8 cellular contexts compared by ENCODE assay signal in genomic region chr17:49193513-49194296, GRCh38. TPM values are rescaled to one million over a fixed set of nuclear protein-coding genes. Genes with fewer than 3 reads are reported as not detected.
DNase-seq lines count a peak whose midpoint lies in the region; ATAC-seq and TF ChIP-seq lines count a peak whose summit lies in the region.

No MANE protein-coding gene starts in this region.

- H3K27me3 Mint-ChIP-seq in activated CD4-positive, alpha-beta T cell treated with anti-CD3 and anti-CD28 coated beads, Interleukin-2, amount 10 ng/mL, durations not matched to agents 24 days and 14 days, result no peaks in the 10 kb centered on the region

- intact Hi-C loops in activated CD4-positive, alpha-beta T cell treated with anti-CD3 and anti-CD28 coated beads, Interleukin-2, amount 10 ng/mL, durations not matched to agents 24 days and 14 days (cut with micrococcal nuclease), result loop anchor here (2.0 to 5.0 kb wide), 4 partner anchors 149 to 595 kb away; partner anchors contain the start of genes KAT7, SPOP and UBE2Z
- intact Hi-C loops in lower lobe of right lung (cut with DNase I), result no loop called here

- H3F3A ChIP-seq in SU-DHL-6 (ENCODE audit: insufficient read depth), result peaks cover 11% of the 10 kb centered on the region

- H3K9ac ChIP-seq in SU-DHL-6 (ENCODE audit: low read length) (peak overlapping the region; percentile 48), duodenal mucosa (ENCODE audit: low read depth in 1 of 2, low read length in 2 of 2) (peak overlapping the region; percentile 69 to 88)

- H3K36me3 ChIP-seq in SU-DHL-6 (ENCODE audit: low read length) (no peaks in the 10 kb centered on the region), duodenal mucosa (ENCODE audit: control insufficient read depth in 1 of 2, insufficient read depth in 2 of 2, low read length in 2 of 2) (no peaks in the 10 kb centered on the region), lower lobe of right lung (no peaks in the 10 kb centered on the region)

- peaks cover 4% of the 10 kb centered on the region for H3K36me3 Mint-ChIP-seq in activated CD4-positive, alpha-beta T cell treated with anti-CD3 and anti-CD28 coated beads, Interleukin-2, amount 10 ng/mL, durations not matched to agents 24 days and 14 days (ENCODE audit: low read depth)

- peak; percentile 76 for DNase-seq in activated CD4-positive, alpha-beta T cell treated with anti-CD3 and anti-CD28 coated beads, Interleukin-2, amount 10 ng/mL, durations not matched to agents 24 days and 14 days
- no peak for DNase-seq in activated CD4-positive, alpha-beta T cell treated with anti-CD3 and anti-CD28 coated beads for 1 hour
- DNase-seq in LNCaP clone FGC (ENCODE audit: low read depth) (no peak), lower lobe of right lung (peak; percentile 65), superior temporal gyrus (ENCODE audit: extremely low spot score) (peak; percentile 78)

- H3K27ac Mint-ChIP-seq in activated CD4-positive, alpha-beta T cell treated with anti-CD3 and anti-CD28 coated beads, Interleukin-2, amount 10 ng/mL, durations not matched to agents 24 days and 14 days, result peak overlapping the region; percentile 99

- H2AFZ ChIP-seq in SU-DHL-6 (ENCODE audit: low read depth, low read length, severe bottlenecking), result peak overlapping the region; percentile 20

- H3K9me3 Mint-ChIP-seq in activated CD4-positive, alpha-beta T cell treated with anti-CD3 and anti-CD28 coated beads, Interleukin-2, amount 10 ng/mL, durations not matched to agents 24 days and 14 days, result no peaks in the 10 kb centered on the region

- H3K9me2 ChIP-seq in SU-DHL-6 (replicated peaks; ENCODE audit: insufficient read depth, low read length), result no peaks in the 10 kb centered on the region

- ATAC-seq in lower lobe of right lung, result peak; percentile 9 to 14
- ATAC-seq in GM21529 (IDR thresholded peaks at IDR 0.05; ENCODE audit: unreplicated experiment), result no peak

- H3K27ac ChIP-seq in SU-DHL-6 (ENCODE audit: low read depth, low read length) (peak overlapping the region; percentile 97), duodenal mucosa (ENCODE audit: low read depth, low read length) (no peak overlapping the region), lower lobe of right lung (peak overlapping the region; percentile 96)

- H3K4me1 ChIP-seq in duodenal mucosa (ENCODE audit: control insufficient read depth in 1 of 2, insufficient read depth in 2 of 2, low read length in 2 of 2) (peaks cover 4 to 9% of the 10 kb centered on the region in 2 donors), lower lobe of right lung (peaks cover 9% of the 10 kb centered on the region)

- H3K27me3 ChIP-seq in SU-DHL-6 (ENCODE audit: low read length) (no peaks in the 10 kb centered on the region), duodenal mucosa (ENCODE audit: control insufficient read depth in 1 of 2, insufficient read depth in 2 of 2, low read length in 2 of 2) (no peaks in the 10 kb centered on the region), lower lobe of right lung (ENCODE audit: low read depth) (no peaks in the 10 kb centered on the region)

- H3K79me2 ChIP-seq in SU-DHL-6 (ENCODE audit: insufficient read depth, low read length), result no peaks in the 10 kb centered on the region

- no peaks in the 10 kb centered on the region for H4K20me1 ChIP-seq in SU-DHL-6 (ENCODE audit: low read depth, low read length)

- peak overlapping the region; percentile 69 for H3K4me2 ChIP-seq in SU-DHL-6 (ENCODE audit: low read depth, low read length, poor library complexity, severe bottlenecking)

- H3K4me3 Mint-ChIP-seq in activated CD4-positive, alpha-beta T cell treated with anti-CD3 and anti-CD28 coated beads, Interleukin-2, amount 10 ng/mL, durations not matched to agents 24 days and 14 days, result peak overlapping the region; percentile 95

- H3K4me1 Mint-ChIP-seq in activated CD4-positive, alpha-beta T cell treated with anti-CD3 and anti-CD28 coated beads, Interleukin-2, amount 10 ng/mL, durations not matched to agents 24 days and 14 days, result peaks cover 48% of the 10 kb centered on the region

- peak overlapping the region; percentile 74 for H3K4me3 ChIP-seq in LNCaP clone FGC (ENCODE audit: low read depth, low read length)
- peak overlapping the region; percentile 46 for H3K4me3 ChIP-seq in SU-DHL-6 (ENCODE audit: insufficient read depth, low read length, poor library complexity, severe bottlenecking)
- peak overlapping the region; percentile 75 to 76 for H3K4me3 ChIP-seq in duodenal mucosa (ENCODE audit: low read depth in 1 of 2, low read length in 2 of 2)
- H3K4me3 ChIP-seq in lower lobe of right lung, result peak overlapping the region; percentile 76

- H3K9me3 ChIP-seq in SU-DHL-6 (ENCODE audit: insufficient read depth, low read length) (no peaks in the 10 kb centered on the region), duodenal mucosa (ENCODE audit: control insufficient read depth in 1 of 2, low read length in 2 of 2) (no peaks in the 10 kb centered on the region), lower lobe of right lung (no peaks in the 10 kb centered on the region)

- TF ChIP-seq CTCF in LNCaP clone FGC (IDR thresholded peaks at IDR 0.05; ENCODE audit: control insufficient read depth, extremely low read depth, insufficient read depth), result no peak
- no peak for TF ChIP-seq CTCF in SU-DHL-6 (IDR thresholded peaks at IDR 0.05; ENCODE audit: insufficient read depth, low read length, poor library complexity, severe bottlenecking)
- no peak for TF ChIP-seq CTCF in lower lobe of right lung (IDR thresholded peaks at IDR 0.05)

RNA-seq across cellular contexts. Expression of gene GNGT2, which starts 16.7 kb away (rescaled TPM):
- total RNA-seq in activated CD4-positive, alpha-beta T cell treated with anti-CD3 and anti-CD28 coated beads, Interleukin-2, amount 10 ng/mL, durations not matched to agents 24 days and 14 days, result 18.2 and 19.5 TPM in 2 replicates
- total RNA-seq in lower lobe of right lung, result 21.1 TPM

RNA-seq across cellular contexts. Expression of gene ABI3, which starts 16.8 kb away (rescaled TPM):
- 27.8 and 28.4 TPM in 2 replicates for total RNA-seq in activated CD4-positive, alpha-beta T cell treated with anti-CD3 and anti-CD28 coated beads, Interleukin-2, amount 10 ng/mL, durations not matched to agents 24 days and 14 days
- 46.8 TPM for total RNA-seq in lower lobe of right lung

RNA-seq across cellular contexts. Expression of gene PHOSPHO1, which starts 36.9 kb away (rescaled TPM):
- total RNA-seq in activated CD4-positive, alpha-beta T cell treated with anti-CD3 and anti-CD28 coated beads, Interleukin-2, amount 10 ng/mL, durations not matched to agents 24 days and 14 days, result 0.09 TPM in 1 of 2 replicates, not detected in the other
- 1.9 TPM for total RNA-seq in lower lobe of right lung

Comparison
In these comparisons a context has a peak if more than half of its experiments do, and no peak if none do; other contexts are left out.
1. DNase-seq: peak in activated CD4-positive, alpha-beta T cell treated with anti-CD3 and anti-CD28 coated beads, Interleukin-2, amount 10 ng/mL, durations not matched to agents 24 days and 14 days (single experiment), lower lobe of right lung (single experiment) and superior temporal gyrus (single experiment); none in activated CD4-positive, alpha-beta T cell treated with anti-CD3 and anti-CD28 coated beads for 1 hour (single experiment) and LNCaP clone FGC (single experiment).
2. Peak in every context shown above with its lines, with median percentiles within 50 percentile points of each other: H3K4me3 ChIP-seq.